Comparison of ENCODE assay signal across 1 cellular context in the genomic region with DNA sequence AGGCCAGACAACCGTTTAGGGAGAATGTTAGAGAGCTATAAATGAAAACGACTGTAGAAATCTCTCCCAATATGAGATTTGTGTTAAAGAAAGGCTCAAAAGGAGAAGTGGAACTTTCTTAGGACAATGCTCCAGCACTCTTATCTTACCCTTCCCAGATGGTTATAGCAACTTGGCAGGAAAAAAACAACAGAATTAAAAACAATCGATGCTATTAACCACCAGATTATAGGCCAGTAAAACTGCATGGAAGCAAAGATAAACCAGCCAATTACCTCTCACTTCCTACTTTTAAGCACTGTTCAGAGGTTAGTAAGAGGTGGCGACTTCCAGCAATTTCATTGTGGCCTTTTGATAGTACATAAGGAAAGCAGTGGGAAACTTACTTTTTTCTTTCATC.
TF ChIP-seq lines count a peak whose summit lies in the region.

No MANE protein-coding gene starts in this region.

TF ChIP-seq in K562, 482 proteins besides CTCF, POLR2A, EP300 and RAD21 (continued from another document and continues in another):
- TF ChIP-seq, protein P1, sequence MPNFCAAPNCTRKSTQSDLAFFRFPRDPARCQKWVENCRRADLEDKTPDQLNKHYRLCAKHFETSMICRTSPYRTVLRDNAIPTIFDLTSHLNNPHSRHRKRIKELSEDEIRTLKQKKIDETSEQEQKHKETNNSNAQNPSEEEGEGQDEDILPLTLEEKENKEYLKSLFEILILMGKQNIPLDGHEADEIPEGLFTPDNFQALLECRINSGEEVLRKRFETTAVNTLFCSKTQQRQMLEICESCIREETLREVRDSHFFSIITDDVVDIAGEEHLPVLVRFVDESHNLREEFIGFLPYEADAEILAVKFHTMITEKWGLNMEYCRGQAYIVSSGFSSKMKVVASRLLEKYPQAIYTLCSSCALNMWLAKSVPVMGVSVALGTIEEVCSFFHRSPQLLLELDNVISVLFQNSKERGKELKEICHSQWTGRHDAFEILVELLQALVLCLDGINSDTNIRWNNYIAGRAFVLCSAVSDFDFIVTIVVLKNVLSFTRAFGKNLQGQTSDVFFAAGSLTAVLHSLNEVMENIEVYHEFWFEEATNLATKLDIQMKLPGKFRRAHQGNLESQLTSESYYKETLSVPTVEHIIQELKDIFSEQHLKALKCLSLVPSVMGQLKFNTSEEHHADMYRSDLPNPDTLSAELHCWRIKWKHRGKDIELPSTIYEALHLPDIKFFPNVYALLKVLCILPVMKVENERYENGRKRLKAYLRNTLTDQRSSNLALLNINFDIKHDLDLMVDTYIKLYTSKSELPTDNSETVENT (CRISPR knock-in tag; IDR thresholded peaks at IDR 0.05): no peak
- TF ChIP-seq ELF2 (CRISPR knock-in tag; IDR thresholded peaks at IDR 0.05) (no peak), SMARCA4 (IDR thresholded peaks at IDR 0.05) (peak; percentile 67), IRF9 (tag; IDR thresholded peaks at IDR 0.05) (no peak), ZNF76 (CRISPR knock-in tag; IDR thresholded peaks at IDR 0.05; ENCODE audit: borderline replicate concordance) (no peak), RNF2 (IDR thresholded peaks at IDR 0.05) (no peak), TBL1XR1 (IDR thresholded peaks at IDR 0.05; ENCODE audit: low read length in 2 of 2) (0 out of 4 replicates have a peak, but pooled peaks of 1 of the 2 experiments have one; percentile 18), ZNF398 (CRISPR knock-in tag; IDR thresholded peaks at IDR 0.05) (no peak), JUN (IDR thresholded peaks at IDR 0.05; ENCODE audit: borderline replicate concordance, low read depth, low read length) (no peak), JUN (CRISPR knock-in tag; IDR thresholded peaks at IDR 0.05; ENCODE audit: borderline replicate concordance) (no peak), ZNF444 (CRISPR knock-in tag; IDR thresholded peaks at IDR 0.05) (no peak), TAL1 (IDR thresholded peaks at IDR 0.05) (peak; percentile 78), KLF13 (tag; IDR thresholded peaks at IDR 0.05; ENCODE audit: borderline replicate concordance, low read depth) (no peak), ILK (tag; IDR thresholded peaks at IDR 0.05; ENCODE audit: borderline replicate concordance, low read depth) (no peak), ZNF224 (CRISPR knock-in tag; IDR thresholded peaks at IDR 0.05) (no peak), HDAC1 (IDR thresholded peaks at IDR 0.05) (peak in 1 of 2 experiments; percentile 35; a peak in 1 of 4 replicates), HDAC6 (IDR thresholded peaks at IDR 0.05; ENCODE audit: low read depth, low read length) (no peak), MYBL2 (IDR thresholded peaks at IDR 0.05; ENCODE audit: low read depth) (peak; percentile 77), MYBL2 (CRISPR knock-in tag; IDR thresholded peaks at IDR 0.05; ENCODE audit: borderline replicate concordance) (no peak), PHB (CRISPR knock-in tag; IDR thresholded peaks at IDR 0.05) (no peak), KLF6 (CRISPR knock-in tag; IDR thresholded peaks at IDR 0.05; ENCODE audit: borderline replicate concordance) (no peak), ZNF316 (IDR thresholded peaks at IDR 0.05) (no peak), EP400 (IDR thresholded peaks at IDR 0.05) (no peak), RCOR1 (IDR thresholded peaks at IDR 0.05; ENCODE audit: borderline replicate concordance in 1 of 2, low read depth in 2 of 2, low read length in 2 of 2) (peak in 1 of 2 experiments; percentile 34; a peak in 1 of 4 replicates), ZNF695 (CRISPR knock-in tag; IDR thresholded peaks at IDR 0.05) (no peak), KHSRP (IDR thresholded peaks at IDR 0.05) (no peak), SRSF9 (IDR thresholded peaks at IDR 0.05; ENCODE audit: borderline replicate concordance, low read depth, low read length) (no peak), MYC (IDR thresholded peaks at IDR 0.05; ENCODE audit: low read depth, low read length) (no peak), MYC (CRISPR knock-in tag; IDR thresholded peaks at IDR 0.05; ENCODE audit: borderline replicate concordance, low read depth) (no peak), IRF1 (CRISPR knock-in tag; IDR thresholded peaks at IDR 0.05; ENCODE audit: borderline replicate concordance) (no peak), COPS2 (conservative IDR thresholded peaks at IDR 0.05) (no peak), ZNF12 (CRISPR knock-in tag; IDR thresholded peaks at IDR 0.05) (no peak), ELF1 (tag; IDR thresholded peaks at IDR 0.05) (peak; percentile 44; the same call in 1 of the 2 replicates), ATF1 (CRISPR knock-in tag; IDR thresholded peaks at IDR 0.05) (no peak), ATF1 (tag; IDR thresholded peaks at IDR 0.05) (no peak), GATAD2A (IDR thresholded peaks at IDR 0.05) (no peak), PML (IDR thresholded peaks at IDR 0.05; ENCODE audit: low read length) (peak; percentile 25; the same call in 1 of the 2 replicates), PHF21A (IDR thresholded peaks at IDR 0.05; ENCODE audit: borderline replicate concordance, low read depth) (no peak), HES1 (IDR thresholded peaks at IDR 0.05; ENCODE audit: low read depth) (peak; percentile 44; the same call in 1 of the 2 replicates)
- TF ChIP-seq, protein P2, sequence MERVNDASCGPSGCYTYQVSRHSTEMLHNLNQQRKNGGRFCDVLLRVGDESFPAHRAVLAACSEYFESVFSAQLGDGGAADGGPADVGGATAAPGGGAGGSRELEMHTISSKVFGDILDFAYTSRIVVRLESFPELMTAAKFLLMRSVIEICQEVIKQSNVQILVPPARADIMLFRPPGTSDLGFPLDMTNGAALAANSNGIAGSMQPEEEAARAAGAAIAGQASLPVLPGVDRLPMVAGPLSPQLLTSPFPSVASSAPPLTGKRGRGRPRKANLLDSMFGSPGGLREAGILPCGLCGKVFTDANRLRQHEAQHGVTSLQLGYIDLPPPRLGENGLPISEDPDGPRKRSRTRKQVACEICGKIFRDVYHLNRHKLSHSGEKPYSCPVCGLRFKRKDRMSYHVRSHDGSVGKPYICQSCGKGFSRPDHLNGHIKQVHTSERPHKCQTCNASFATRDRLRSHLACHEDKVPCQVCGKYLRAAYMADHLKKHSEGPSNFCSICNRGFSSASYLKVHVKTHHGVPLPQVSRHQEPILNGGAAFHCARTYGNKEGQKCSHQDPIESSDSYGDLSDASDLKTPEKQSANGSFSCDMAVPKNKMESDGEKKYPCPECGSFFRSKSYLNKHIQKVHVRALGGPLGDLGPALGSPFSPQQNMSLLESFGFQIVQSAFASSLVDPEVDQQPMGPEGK (CRISPR knock-in tag; IDR thresholded peaks at IDR 0.05; ENCODE audit: borderline replicate concordance): no peak
- TF ChIP-seq, protein P3, sequence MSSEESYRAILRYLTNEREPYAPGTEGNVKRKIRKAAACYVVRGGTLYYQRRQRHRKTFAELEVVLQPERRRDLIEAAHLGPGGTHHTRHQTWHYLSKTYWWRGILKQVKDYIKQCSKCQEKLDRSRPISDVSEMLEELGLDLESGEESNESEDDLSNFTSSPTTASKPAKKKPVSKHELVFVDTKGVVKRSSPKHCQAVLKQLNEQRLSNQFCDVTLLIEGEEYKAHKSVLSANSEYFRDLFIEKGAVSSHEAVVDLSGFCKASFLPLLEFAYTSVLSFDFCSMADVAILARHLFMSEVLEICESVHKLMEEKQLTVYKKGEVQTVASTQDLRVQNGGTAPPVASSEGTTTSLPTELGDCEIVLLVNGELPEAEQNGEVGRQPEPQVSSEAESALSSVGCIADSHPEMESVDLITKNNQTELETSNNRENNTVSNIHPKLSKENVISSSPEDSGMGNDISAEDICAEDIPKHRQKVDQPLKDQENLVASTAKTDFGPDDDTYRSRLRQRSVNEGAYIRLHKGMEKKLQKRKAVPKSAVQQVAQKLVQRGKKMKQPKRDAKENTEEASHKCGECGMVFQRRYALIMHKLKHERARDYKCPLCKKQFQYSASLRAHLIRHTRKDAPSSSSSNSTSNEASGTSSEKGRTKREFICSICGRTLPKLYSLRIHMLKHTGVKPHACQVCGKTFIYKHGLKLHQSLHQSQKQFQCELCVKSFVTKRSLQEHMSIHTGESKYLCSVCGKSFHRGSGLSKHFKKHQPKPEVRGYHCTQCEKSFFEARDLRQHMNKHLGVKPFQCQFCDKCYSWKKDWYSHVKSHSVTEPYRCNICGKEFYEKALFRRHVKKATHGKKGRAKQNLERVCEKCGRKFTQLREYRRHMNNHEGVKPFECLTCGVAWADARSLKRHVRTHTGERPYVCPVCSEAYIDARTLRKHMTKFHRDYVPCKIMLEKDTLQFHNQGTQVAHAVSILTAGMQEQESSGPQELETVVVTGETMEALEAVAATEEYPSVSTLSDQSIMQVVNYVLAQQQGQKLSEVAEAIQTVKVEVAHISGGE (CRISPR knock-in tag; IDR thresholded peaks at IDR 0.05): no peak
- TF ChIP-seq, protein P4, sequence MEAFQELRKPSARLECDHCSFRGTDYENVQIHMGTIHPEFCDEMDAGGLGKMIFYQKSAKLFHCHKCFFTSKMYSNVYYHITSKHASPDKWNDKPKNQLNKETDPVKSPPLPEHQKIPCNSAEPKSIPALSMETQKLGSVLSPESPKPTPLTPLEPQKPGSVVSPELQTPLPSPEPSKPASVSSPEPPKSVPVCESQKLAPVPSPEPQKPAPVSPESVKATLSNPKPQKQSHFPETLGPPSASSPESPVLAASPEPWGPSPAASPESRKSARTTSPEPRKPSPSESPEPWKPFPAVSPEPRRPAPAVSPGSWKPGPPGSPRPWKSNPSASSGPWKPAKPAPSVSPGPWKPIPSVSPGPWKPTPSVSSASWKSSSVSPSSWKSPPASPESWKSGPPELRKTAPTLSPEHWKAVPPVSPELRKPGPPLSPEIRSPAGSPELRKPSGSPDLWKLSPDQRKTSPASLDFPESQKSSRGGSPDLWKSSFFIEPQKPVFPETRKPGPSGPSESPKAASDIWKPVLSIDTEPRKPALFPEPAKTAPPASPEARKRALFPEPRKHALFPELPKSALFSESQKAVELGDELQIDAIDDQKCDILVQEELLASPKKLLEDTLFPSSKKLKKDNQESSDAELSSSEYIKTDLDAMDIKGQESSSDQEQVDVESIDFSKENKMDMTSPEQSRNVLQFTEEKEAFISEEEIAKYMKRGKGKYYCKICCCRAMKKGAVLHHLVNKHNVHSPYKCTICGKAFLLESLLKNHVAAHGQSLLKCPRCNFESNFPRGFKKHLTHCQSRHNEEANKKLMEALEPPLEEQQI (IDR thresholded peaks at IDR 0.05): peak; percentile 68; the same call in 1 of the 2 replicates
- TF ChIP-seq, protein P5, sequence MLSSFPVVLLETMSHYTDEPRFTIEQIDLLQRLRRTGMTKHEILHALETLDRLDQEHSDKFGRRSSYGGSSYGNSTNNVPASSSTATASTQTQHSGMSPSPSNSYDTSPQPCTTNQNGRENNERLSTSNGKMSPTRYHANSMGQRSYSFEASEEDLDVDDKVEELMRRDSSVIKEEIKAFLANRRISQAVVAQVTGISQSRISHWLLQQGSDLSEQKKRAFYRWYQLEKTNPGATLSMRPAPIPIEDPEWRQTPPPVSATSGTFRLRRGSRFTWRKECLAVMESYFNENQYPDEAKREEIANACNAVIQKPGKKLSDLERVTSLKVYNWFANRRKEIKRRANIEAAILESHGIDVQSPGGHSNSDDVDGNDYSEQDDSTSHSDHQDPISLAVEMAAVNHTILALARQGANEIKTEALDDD (IDR thresholded peaks at IDR 0.05): peak; percentile 40; the same call in 1 of the 2 replicates
- TF ChIP-seq, protein P6, sequence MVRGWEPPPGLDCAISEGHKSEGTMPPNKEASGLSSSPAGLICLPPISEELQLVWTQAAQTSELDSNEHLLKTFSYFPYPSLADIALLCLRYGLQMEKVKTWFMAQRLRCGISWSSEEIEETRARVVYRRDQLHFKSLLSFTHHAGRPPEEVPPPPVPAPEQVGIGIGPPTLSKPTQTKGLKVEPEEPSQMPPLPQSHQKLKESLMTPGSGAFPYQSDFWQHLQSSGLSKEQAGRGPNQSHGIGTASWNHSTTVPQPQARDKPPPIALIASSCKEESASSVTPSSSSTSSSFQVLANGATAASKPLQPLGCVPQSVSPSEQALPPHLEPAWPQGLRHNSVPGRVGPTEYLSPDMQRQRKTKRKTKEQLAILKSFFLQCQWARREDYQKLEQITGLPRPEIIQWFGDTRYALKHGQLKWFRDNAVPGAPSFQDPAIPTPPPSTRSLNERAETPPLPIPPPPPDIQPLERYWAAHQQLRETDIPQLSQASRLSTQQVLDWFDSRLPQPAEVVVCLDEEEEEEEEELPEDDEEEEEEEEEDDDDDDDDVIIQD (CRISPR knock-in tag; IDR thresholded peaks at IDR 0.05): no peak
